Comparison of ENCODE assay signal across 13 cellular contexts in the genomic region with DNA sequence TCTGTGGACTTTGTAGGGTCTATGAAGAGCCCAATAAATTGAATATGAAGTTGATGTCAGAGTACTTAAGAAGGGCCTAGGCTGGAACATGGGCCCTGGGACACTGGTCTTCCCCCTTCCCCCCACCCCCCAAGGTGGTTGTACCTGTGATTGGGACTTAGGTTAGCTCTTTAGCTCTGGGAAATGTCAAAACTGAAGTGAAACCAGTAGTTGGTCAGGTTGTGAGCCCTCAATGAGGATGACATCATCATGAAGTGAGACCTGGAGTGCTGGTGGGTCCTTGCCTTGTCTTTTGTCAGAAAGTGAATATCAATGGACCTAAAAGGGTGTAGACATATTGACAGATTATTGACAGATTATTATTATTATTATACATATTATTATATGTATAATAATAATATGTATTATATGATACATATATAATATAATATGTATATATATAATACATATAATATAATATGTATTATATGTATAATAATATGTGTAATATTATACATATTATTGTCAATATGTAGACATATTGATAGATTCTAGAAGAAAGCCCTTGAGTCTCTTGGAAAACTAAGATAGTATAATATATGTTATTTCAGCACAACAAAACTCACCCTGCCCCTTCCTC. TPM values are rescaled to one million over a fixed set of nuclear protein-coding genes. Genes with fewer than 3 reads are reported as not detected.
DNase-seq lines count a peak whose midpoint lies in the region; ATAC-seq and TF ChIP-seq lines count a peak whose summit lies in the region.
"Had no signal": no experiment of that assay in that cellular context is flagged by ENCODE, and none has a peak within 500 bp of the region (broad histone marks: within the 10 kb centered on the region; RNA-seq: fewer than 3 reads in every experiment).

No MANE protein-coding gene starts in this region.

- no peaks in the 10 kb centered on the region for H4K20me1 ChIP-seq in mammary epithelial cell (ENCODE audit: insufficient read depth, low read length)

- H3K27me3 ChIP-seq in mammary epithelial cell (ENCODE audit: insufficient read depth, low read length) (no peaks in the 10 kb centered on the region), heart right ventricle (no peaks in the 10 kb centered on the region)
- H3K27me3 ChIP-seq: spleen had no signal

- CTCF ChIA-PET in mammary epithelial cell (lab: Charles Lee; ENCODE audit: low non-redundant PET): no interaction called here

- intact Hi-C loops in mammary epithelial cell (cut with micrococcal nuclease) (no loop called here), heart right ventricle (cut with DNase I) (loop anchor here in 2 of 10 donors (5.0 to 10.0 kb wide), 2 partner anchors 62 to 584 kb away; no protein-coding TSS in a partner anchor)

- no peak overlapping the region for H2AFZ ChIP-seq in mammary epithelial cell (ENCODE audit: low read depth, low read length)

- peak overlapping the region; percentile 12 for H3K4me3 Mint-ChIP-seq in activated naive CD8-positive, alpha-beta T cell treated with anti-CD3 and anti-CD28 coated beads, Interleukin-2, amount 50 U/mL, for 24 hours

- peak; percentile 14 for DNase-seq in DMS53 (lab: John Stamatoyannopoulos, UW)
- DNase-seq in DMS53 treated with DMSO at 0.1 percent for 48 hours (lab: John Stamatoyannopoulos, UW; ENCODE audit: unreplicated experiment): no peak
- DNase-seq in activated naive CD8-positive, alpha-beta T cell treated with anti-CD3 and anti-CD28 coated beads, Interleukin-2, amount 50 U/mL, for 24 hours: peak; percentile 15
- DNase-seq in mammary epithelial cell: no peak
- no peak for DNase-seq in COR-L47 (lab: John Stamatoyannopoulos, UW)
- DNase-seq in heart right ventricle: no peak
- DNase-seq: islet precursor cell, NCI-H2081 treated with DMSO at 0.1 percent for 48 hours, spleen, trophoblast cell had no signal

- no peak overlapping the region for H3K4me2 ChIP-seq in mammary epithelial cell (ENCODE audit: insufficient read depth, low read depth, low read length)

- H3K9ac ChIP-seq in mammary epithelial cell (ENCODE audit: insufficient read depth, low read length): no peak overlapping the region

- H3K4me1 Mint-ChIP-seq in activated naive CD8-positive, alpha-beta T cell treated with anti-CD3 and anti-CD28 coated beads, Interleukin-2, amount 50 U/mL, for 24 hours: peaks cover 47% of the 10 kb centered on the region

- H3K27ac ChIP-seq in mammary epithelial cell (ENCODE audit: insufficient read depth, low read depth, low read length) (no peak overlapping the region), heart right ventricle (no peak overlapping the region)
- H3K27ac ChIP-seq: 22Rv1, spleen had no signal

- dilution Hi-C loops in mammary epithelial cell (cut with HindIII; ENCODE audit: low sequenced_read_pairs): no loop called here

- no peaks in the 10 kb centered on the region for H3K9me3 Mint-ChIP-seq in activated naive CD8-positive, alpha-beta T cell treated with anti-CD3 and anti-CD28 coated beads, Interleukin-2, amount 50 U/mL, for 24 hours

- ATAC-seq in GM21381 (IDR thresholded peaks at IDR 0.05; ENCODE audit: unreplicated experiment) (peak; percentile 81), HG03159 (IDR thresholded peaks at IDR 0.05; ENCODE audit: unreplicated experiment) (peak; percentile 86), heart right ventricle (no peak)
- ATAC-seq in activated naive CD8-positive, alpha-beta T cell treated with anti-CD3 and anti-CD28 coated beads, Interleukin-2, amount 50 U/mL, for 24 hours: peak; percentile 78

- H3K36me3 Mint-ChIP-seq in activated naive CD8-positive, alpha-beta T cell treated with anti-CD3 and anti-CD28 coated beads, Interleukin-2, amount 50 U/mL, for 24 hours (ENCODE audit: low read depth): peaks cover 58% of the 10 kb centered on the region

- H3K9me3 ChIP-seq in mammary epithelial cell (replicated peaks; ENCODE audit: insufficient read depth, low read length) (no peaks in the 10 kb centered on the region), heart right ventricle (no peaks in the 10 kb centered on the region)
- H3K9me3 ChIP-seq: spleen had no signal

- H3K36me3 ChIP-seq in mammary epithelial cell (ENCODE audit: insufficient read depth, low read length): peaks cover 12% of the 10 kb centered on the region
- peaks cover 0 to 33% (median 4%) of the 10 kb centered on the region in 9 donors for H3K36me3 ChIP-seq in heart right ventricle

- in situ Hi-C loops in mammary epithelial cell (cut with MboI; ENCODE audit: low sequenced_read_pairs in 2 of 2): no loop called here

- no peak for TF ChIP-seq CTCF in mammary epithelial cell (conservative IDR thresholded peaks at IDR 0.05 in 1 of 2, IDR thresholded peaks at IDR 0.05 in 1 of 2; ENCODE audit: extremely low read depth in 1 of 2, insufficient read depth in 1 of 2, low read depth in 1 of 2, low read length in 2 of 2)
- no peak for TF ChIP-seq CTCF in heart right ventricle (IDR thresholded peaks at IDR 0.05)

- peaks cover 69% of the 10 kb centered on the region for H3K79me2 ChIP-seq in mammary epithelial cell (ENCODE audit: insufficient read depth, low read length)

- H3K4me3 ChIP-seq in mammary epithelial cell (replicated peaks in 1 of 3; ENCODE audit: insufficient read depth in 1 of 3, low read depth in 2 of 3, low read length in 3 of 3) (no peak overlapping the region), heart right ventricle (no peak overlapping the region)
- H3K4me3 ChIP-seq: spleen had no signal

- no peaks in the 10 kb centered on the region for H3K27me3 Mint-ChIP-seq in activated naive CD8-positive, alpha-beta T cell treated with anti-CD3 and anti-CD28 coated beads, Interleukin-2, amount 50 U/mL, for 24 hours

- H3K4me1 ChIP-seq in mammary epithelial cell (ENCODE audit: insufficient read depth, low read length): peaks cover 22% of the 10 kb centered on the region
- peaks cover 2 to 44% (median 40%) of the 10 kb centered on the region in 9 donors for H3K4me1 ChIP-seq in heart right ventricle

- no peak overlapping the region for H3K27ac Mint-ChIP-seq in activated naive CD8-positive, alpha-beta T cell treated with anti-CD3 and anti-CD28 coated beads, Interleukin-2, amount 50 U/mL, for 24 hours

- no TSS peak for BruUV-seq in mammary epithelial cell (replicated peaks; lab: Mats Ljungman, UMichigan)

RNA-seq across cellular contexts. Expression of a gene that starts 5.4 kb away (rescaled TPM):
- total RNA-seq in mammary epithelial cell: 10 to 100 TPM; 10.0 to 11.2 TPM
- polyA plus RNA-seq in mammary epithelial cell: 8.0 TPM
- polyA minus RNA-seq in mammary epithelial cell: 15.1 TPM
- 10 to 100 TPM in 1 of 10 donors, 1 to 10 TPM in 9; 5.0 to 11.5 (median 7.7) TPM for total RNA-seq in heart right ventricle
- 1 to 10 TPM; 1.2 to 5.0 TPM for polyA plus RNA-seq in heart right ventricle

RNA-seq across cellular contexts. Expression of a gene that starts 35.1 kb away (rescaled TPM):
- total RNA-seq in mammary epithelial cell (under 1 TPM in 1 of 2 donors, not detected in 1; under 0.01 TPM), heart right ventricle (1 to 10 TPM; 1.2 to 8.4 (median 3.7) TPM)
- polyA plus RNA-seq in mammary epithelial cell (not detected), heart right ventricle (1 to 10 TPM; 2.0 TPM)
- polyA minus RNA-seq in mammary epithelial cell: not detected

Comparison
In these comparisons a context has a peak if more than half of its experiments do, and no peak if none do; other contexts are left out.
1. DNase-seq: peak in DMS53 (single experiment) and activated naive CD8-positive, alpha-beta T cell treated with anti-CD3 and anti-CD28 coated beads, Interleukin-2, amount 50 U/mL, for 24 hours (single experiment); none in DMS53 treated with DMSO at 0.1 percent for 48 hours (single experiment), mammary epithelial cell (single experiment), COR-L47 (single experiment) and heart right ventricle (0 of 2).
2. ATAC-seq: peak in GM21381 (single experiment), HG03159 (single experiment) and activated naive CD8-positive, alpha-beta T cell treated with anti-CD3 and anti-CD28 coated beads, Interleukin-2, amount 50 U/mL, for 24 hours (single experiment); none in heart right ventricle (0 of 8).